Comparison of ENCODE assay signal across 1 cellular context in genomic region chr14:63644741-63645140, GRCh38.
TF ChIP-seq lines count a peak whose summit lies in the region.

No MANE protein-coding gene starts in this region.

TF ChIP-seq in HepG2, 621 proteins besides CTCF, POLR2A, EP300 and RAD21:
- TF ChIP-seq SMAD1 (CRISPR knock-in tag; IDR thresholded peaks at IDR 0.05; ENCODE audit: borderline replicate concordance, low read depth) (no peak), REST (IDR thresholded peaks at IDR 0.05; ENCODE audit: borderline replicate concordance in 1 of 2, low read depth in 1 of 2, low read length in 2 of 2) (no peak), ZNF770 (CRISPR knock-in tag; IDR thresholded peaks at IDR 0.05) (0 out of 2 replicates have a peak, but pooled peaks have one; percentile 24), NR0B2 (CRISPR knock-in tag; IDR thresholded peaks at IDR 0.05) (no peak)
